8 cellular contexts compared by ENCODE assay signal in the genomic region with DNA sequence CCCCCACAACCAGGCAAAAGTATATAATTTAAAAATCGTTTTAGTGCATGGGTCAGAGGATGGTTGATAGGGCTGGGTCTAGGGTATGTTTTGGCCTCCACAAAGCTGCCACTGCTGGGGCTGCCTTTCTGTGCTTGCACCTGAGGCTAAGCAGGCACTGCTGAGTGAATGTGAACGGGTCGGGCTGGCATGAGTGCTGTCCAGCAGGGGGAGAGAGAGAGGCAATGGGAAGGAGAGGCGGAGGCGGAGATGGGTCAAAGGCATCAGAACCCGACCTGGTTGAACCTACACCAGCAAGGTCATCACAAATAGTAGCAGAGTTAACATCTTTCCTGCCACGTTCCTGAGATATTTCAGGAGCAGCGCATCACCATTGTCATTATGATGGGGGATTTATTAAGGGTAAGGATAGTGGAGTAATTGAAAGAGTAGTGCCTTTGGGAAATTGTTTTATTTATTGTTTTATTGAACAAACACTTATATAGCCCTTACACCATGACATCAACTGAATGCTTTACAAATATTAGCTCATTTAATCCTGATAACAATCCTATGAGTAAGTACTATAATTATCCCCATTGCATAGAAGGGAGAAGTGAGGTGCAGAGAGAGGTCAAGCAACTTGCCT. TPM values are rescaled to one million over a fixed set of nuclear protein-coding genes. Genes with fewer than 3 reads are reported as not detected.
DNase-seq lines count a peak whose midpoint lies in the region; ATAC-seq and TF ChIP-seq lines count a peak whose summit lies in the region.

No MANE protein-coding gene starts in this region.

- H3K9me3 Mint-ChIP-seq in MCF 10A (ENCODE audit: unreplicated experiment), result no peaks in the 10 kb centered on the region
- H3K9me3 Mint-ChIP-seq in activated CD8-positive, alpha-beta T cell treated with anti-CD3 and anti-CD28 coated beads for 36 hours, result no peaks in the 10 kb centered on the region

- DNase-seq in MCF 10A (ENCODE audit: unreplicated experiment), result peak; percentile 49
- no peak for DNase-seq in breast epithelium (ENCODE audit: low spot score in 2 of 2)
- DNase-seq in MM.1S, result no peak
- peak; percentile 41 for DNase-seq in activated CD8-positive, alpha-beta T cell treated with anti-CD3 and anti-CD28 coated beads for 36 hours
- peak; percentile 76 for DNase-seq in mesendoderm
- DNase-seq in mesenteric fat pad (ENCODE audit: low spot score), result no peak
- no peak for DNase-seq in activated naive CD4-positive, alpha-beta T cell (lab: John Stamatoyannopoulos, UW)
- DNase-seq in activated naive CD4-positive, alpha-beta T cell treated with anti-CD3 and anti-CD28 coated beads, Interleukin-2, amount 50 U/mL, for 16 hours, result no peak

- CTCF ChIA-PET in MCF 10A (lab: Yijun Ruan, JAX), result interaction anchor here (0.5 to 1.1 kb wide), 7 partner anchors 10 to 975 kb away, joined by 3 to 4 read pairs (median 3); no protein-coding TSS in a partner anchor
- CTCF ChIA-PET in activated CD8-positive, alpha-beta T cell treated with anti-CD3 and anti-CD28 coated beads for 36 hours (lab: Charles Lee), result no interaction called here

- no peaks in the 10 kb centered on the region for H3K9me2 ChIP-seq in MM.1S (replicated peaks; ENCODE audit: insufficient read depth, low read length)

- peak; percentile 57 for TF ChIP-seq CTCF in MCF 10A (IDR thresholded peaks at IDR 0.05; ENCODE audit: unreplicated experiment)
- TF ChIP-seq CTCF in breast epithelium (IDR thresholded peaks at IDR 0.05), result no peak
- TF ChIP-seq CTCF in MM.1S (IDR thresholded peaks at IDR 0.05; ENCODE audit: low read length), result peak; percentile 35
- TF ChIP-seq CTCF in activated CD8-positive, alpha-beta T cell treated with anti-CD3 and anti-CD28 coated beads for 36 hours (IDR thresholded peaks at IDR 0.05), result no peak

- H3K4me2 ChIP-seq in MM.1S (ENCODE audit: low read depth, low read length), result no peak overlapping the region
- no peak overlapping the region for H3K4me2 ChIP-seq in mesendoderm (ENCODE audit: low read length)

- H4K8ac ChIP-seq in mesendoderm (ENCODE audit: low read depth, low read length), result no peak overlapping the region

- no peak overlapping the region for H3K23ac ChIP-seq in mesendoderm (ENCODE audit: low read length)

- no peak overlapping the region for H3K4ac ChIP-seq in mesendoderm (ENCODE audit: low read depth, low read length)

- no peak overlapping the region for H4K5ac ChIP-seq in mesendoderm (ENCODE audit: low read length)

- peaks cover 58% of the 10 kb centered on the region for H3K27me3 Mint-ChIP-seq in MCF 10A (ENCODE audit: insufficient read depth, unreplicated experiment)
- peaks cover 19% of the 10 kb centered on the region for H3K27me3 Mint-ChIP-seq in activated CD8-positive, alpha-beta T cell treated with anti-CD3 and anti-CD28 coated beads for 36 hours

- POLR2A ChIA-PET in MCF 10A (lab: Yijun Ruan, JAX), result no interaction called here
- POLR2A ChIA-PET in activated CD8-positive, alpha-beta T cell treated with anti-CD3 and anti-CD28 coated beads for 36 hours (lab: Charles Lee), result no interaction called here

- no peak overlapping the region for H2AK5ac ChIP-seq in mesendoderm (ENCODE audit: low read length)

- H3K27me3 ChIP-seq in breast epithelium (peaks cover 0 to 13% of the 10 kb centered on the region in 2 donors), MM.1S (replicated peaks; ENCODE audit: insufficient read depth, low read length) (no peaks in the 10 kb centered on the region), mesendoderm (ENCODE audit: insufficient read depth, low read length, poor library complexity) (no peaks in the 10 kb centered on the region)

- H2BK120ac ChIP-seq in mesendoderm (ENCODE audit: low read depth, low read length), result no peak overlapping the region

- intact Hi-C loops in MCF 10A (cut with micrococcal nuclease) (loop anchor here (1.0 to 5.0 kb wide), 2 partner anchors 402 to 673 kb away; no protein-coding TSS in a partner anchor), breast epithelium (cut with DNase I; ENCODE audit: low total_unique reads) (no loop called here)
- intact Hi-C loops in activated CD8-positive, alpha-beta T cell treated with anti-CD3 and anti-CD28 coated beads for 36 hours (cut with micrococcal nuclease), result no loop called here

- no peaks in the 10 kb centered on the region for H3K79me2 ChIP-seq in MM.1S (ENCODE audit: low read length)
- no peaks in the 10 kb centered on the region for H3K79me2 ChIP-seq in mesendoderm (ENCODE audit: control insufficient read depth, insufficient read depth, low read length)

- no peaks in the 10 kb centered on the region for H3K9me3 ChIP-seq in breast epithelium
- H3K9me3 ChIP-seq in MM.1S (replicated peaks; ENCODE audit: insufficient read depth, low read length), result no peaks in the 10 kb centered on the region

- H3K4me3 Mint-ChIP-seq in MCF 10A (ENCODE audit: unreplicated experiment), result no peak overlapping the region
- H3K4me3 Mint-ChIP-seq in activated CD8-positive, alpha-beta T cell treated with anti-CD3 and anti-CD28 coated beads for 36 hours, result no peak overlapping the region

- no peak overlapping the region for H3K27ac Mint-ChIP-seq in MCF 10A (ENCODE audit: low read depth, unreplicated experiment)
- H3K27ac Mint-ChIP-seq in activated CD8-positive, alpha-beta T cell treated with anti-CD3 and anti-CD28 coated beads for 36 hours, result no peak overlapping the region

- H2BK5ac ChIP-seq in mesendoderm (ENCODE audit: low read length), result no peak overlapping the region

- no peaks in the 10 kb centered on the region for H3K79me1 ChIP-seq in mesendoderm (ENCODE audit: low read length)

- WGBS in mesendoderm (ENCODE audit: extremely low coverage, insufficient coverage, low lambda C conversion rate), result no CpG with 5 or more reads among the region's 8 CpGs

- no peaks in the 10 kb centered on the region for H3F3A ChIP-seq in MM.1S (ENCODE audit: insufficient read depth, low read length)

- H3K56ac ChIP-seq in mesendoderm (ENCODE audit: low read length), result no peak overlapping the region

- TF ChIP-seq POLR2A in breast epithelium (IDR thresholded peaks at IDR 0.05), result no peak

- no peaks in the 10 kb centered on the region for H4K20me1 ChIP-seq in MM.1S (ENCODE audit: insufficient read depth, low read length)

- BruUV-seq in MCF 10A (replicated peaks; lab: Mats Ljungman, UMichigan), result no TSS peak

- H3K4me1 Mint-ChIP-seq in MCF 10A (ENCODE audit: insufficient read depth, unreplicated experiment), result no peaks in the 10 kb centered on the region
- no peaks in the 10 kb centered on the region for H3K4me1 Mint-ChIP-seq in activated CD8-positive, alpha-beta T cell treated with anti-CD3 and anti-CD28 coated beads for 36 hours (ENCODE audit: low read depth)

- no peak overlapping the region for H3K18ac ChIP-seq in mesendoderm (ENCODE audit: low read length)

- H3K4me1 ChIP-seq in breast epithelium (no peaks in the 10 kb centered on the region), MM.1S (ENCODE audit: low read length) (no peaks in the 10 kb centered on the region), mesendoderm (ENCODE audit: control insufficient read depth, low read depth, low read length) (no peaks in the 10 kb centered on the region)

- no peaks in the 10 kb centered on the region for H3K36me3 Mint-ChIP-seq in MCF 10A (ENCODE audit: insufficient read depth, unreplicated experiment)
- no peaks in the 10 kb centered on the region for H3K36me3 Mint-ChIP-seq in activated CD8-positive, alpha-beta T cell treated with anti-CD3 and anti-CD28 coated beads for 36 hours (ENCODE audit: low read depth)

- no peak for ATAC-seq in activated CD8-positive, alpha-beta T cell treated with anti-CD3 and anti-CD28 coated beads for 36 hours

- no peak overlapping the region for H3K4me3 ChIP-seq in breast epithelium
- no peak overlapping the region for H3K4me3 ChIP-seq in MM.1S (ENCODE audit: low read length)
- no peak overlapping the region for H3K4me3 ChIP-seq in mesendoderm (ENCODE audit: low read length)

- no peak overlapping the region for H3K27ac ChIP-seq in breast epithelium
- no peak overlapping the region for H3K27ac ChIP-seq in MM.1S (ENCODE audit: low read length)
- no peak overlapping the region for H3K27ac ChIP-seq in mesendoderm (ENCODE audit: low read depth, low read length)

- H3K36me3 ChIP-seq in breast epithelium (no peaks in the 10 kb centered on the region), MM.1S (replicated peaks; ENCODE audit: insufficient read depth, low read length) (no peaks in the 10 kb centered on the region), mesendoderm (ENCODE audit: control insufficient read depth, insufficient read depth, low read length) (no peaks in the 10 kb centered on the region)

- no peak overlapping the region for H2AFZ ChIP-seq in MM.1S (ENCODE audit: low read length)

- no peak overlapping the region for H2BK15ac ChIP-seq in mesendoderm (replicated peaks; ENCODE audit: low read depth)

- H3K9ac ChIP-seq in MM.1S (ENCODE audit: low read length) (no peak overlapping the region), mesendoderm (ENCODE audit: low read length) (no peak overlapping the region)

RNA-seq across cellular contexts. Expression of gene NRXN3, which starts 5.8 kb away (rescaled TPM):
- total RNA-seq in MCF 10A (2022) (not detected in 2 replicates), breast epithelium (1 to 10 TPM; 2.9 to 3.6 (median 3.5) TPM), mesenteric fat pad (0.84 TPM)
- not detected for total RNA-seq in activated CD8-positive, alpha-beta T cell treated with anti-CD3 and anti-CD28 coated beads for 36 hours
- polyA plus RNA-seq in mesendoderm (2013, experiment 1 of 2), result 1.1 TPM
- 1.2 TPM for polyA plus RNA-seq in mesendoderm (2013, experiment 2 of 2)

Comparison
In these comparisons a context has a peak if more than half of its experiments do, and no peak if none do; other contexts are left out.
1. DNase-seq: peak in MCF 10A (single experiment), activated CD8-positive, alpha-beta T cell treated with anti-CD3 and anti-CD28 coated beads for 36 hours (single experiment) and mesendoderm (single experiment); none in breast epithelium (0 of 2), MM.1S (single experiment), mesenteric fat pad (single experiment), activated naive CD4-positive, alpha-beta T cell (0 of 4) and activated naive CD4-positive, alpha-beta T cell treated with anti-CD3 and anti-CD28 coated beads, Interleukin-2, amount 50 U/mL, for 16 hours (single experiment).
2. CTCF ChIP-seq: peak in MCF 10A (single experiment) and MM.1S (single experiment); none in breast epithelium (0 of 3) and activated CD8-positive, alpha-beta T cell treated with anti-CD3 and anti-CD28 coated beads for 36 hours (single experiment).